Comparison of ENCODE assay signal across 12 cellular contexts in the genomic region with DNA sequence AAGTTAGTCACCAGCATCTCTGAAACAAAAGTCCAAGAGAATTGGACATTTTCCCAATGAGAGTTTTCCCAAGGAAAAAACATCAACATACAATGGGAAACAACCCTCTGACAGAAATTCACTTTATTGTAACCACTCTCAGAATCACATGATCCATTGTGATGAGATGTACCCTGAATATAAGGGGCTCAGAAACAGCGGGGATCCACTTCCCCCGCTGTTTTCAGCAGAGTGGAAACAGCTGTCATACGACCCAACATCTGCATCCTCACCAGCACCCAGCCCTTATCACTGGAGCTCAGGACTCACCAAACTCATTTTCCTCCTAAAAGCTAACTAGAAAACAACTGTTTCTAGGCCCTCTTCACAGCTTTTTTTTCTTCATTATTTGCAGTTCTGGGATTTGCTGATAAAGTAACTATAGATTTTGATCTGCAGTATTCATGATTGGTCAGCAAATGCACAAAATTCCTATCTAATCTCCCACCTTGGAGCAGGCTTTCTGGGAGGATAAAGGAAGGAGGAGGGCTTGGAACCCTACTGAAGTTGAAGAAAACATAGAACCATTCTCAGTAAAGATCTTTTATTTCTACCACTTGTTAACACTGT. TPM values are rescaled to one million over a fixed set of nuclear protein-coding genes. Genes with fewer than 3 reads are reported as not detected.
DNase-seq lines count a peak whose midpoint lies in the region; ATAC-seq and TF ChIP-seq lines count a peak whose summit lies in the region.
"Had no signal": no experiment of that assay in that cellular context is flagged by ENCODE, and none has a peak within 500 bp of the region (broad histone marks: within the 10 kb centered on the region; RNA-seq: fewer than 3 reads in every experiment).

No MANE protein-coding gene starts in this region.

- H3K4me3 Mint-ChIP-seq in HFFc6 (no peak overlapping the region), MCF 10A (ENCODE audit: unreplicated experiment) (no peak overlapping the region), neural progenitor cell (no peak overlapping the region)
- H3K4me3 Mint-ChIP-seq: central memory CD8-positive, alpha-beta T cell; naive B cell; stimulated activated effector memory CD8-positive, alpha-beta T cell treated with anti-CD3 and anti-CD28 coated beads, Interleukin-12 subunit alpha, Interleukin-12 subunit beta, amount 100 ng/mL, for 72 hours had no signal

- H3F3A ChIP-seq in neural progenitor cell (ENCODE audit: low read depth) = peaks cover 13% of the 10 kb centered on the region

- no peak overlapping the region for H3K4me3 ChIP-seq in right atrium auricular region
- no peak overlapping the region for H3K4me3 ChIP-seq in skeletal muscle tissue (ENCODE audit: low read length in 3 of 3)
- H3K4me3 ChIP-seq in neural progenitor cell = no peak overlapping the region

- TF ChIP-seq CTCF in HFFc6 (IDR thresholded peaks at IDR 0.05) (no peak), MCF 10A (IDR thresholded peaks at IDR 0.05; ENCODE audit: unreplicated experiment) (no peak), right atrium auricular region (IDR thresholded peaks at IDR 0.05) (no peak), foreskin keratinocyte (conservative IDR thresholded peaks at IDR 0.05) (no peak), neural progenitor cell (IDR thresholded peaks at IDR 0.05) (no peak)

- BruUV-seq in MCF 10A (replicated peaks; lab: Mats Ljungman, UMichigan) = no TSS peak

- peaks cover 66% of the 10 kb centered on the region for H4K20me1 ChIP-seq in neural progenitor cell (ENCODE audit: low read depth)

- H3K27ac Mint-ChIP-seq in HFFc6 (peak overlapping the region; percentile 62), MCF 10A (ENCODE audit: low read depth, unreplicated experiment) (peak overlapping the region; percentile 89), neural progenitor cell (no peak overlapping the region)
- H3K27ac Mint-ChIP-seq: stimulated activated effector memory CD8-positive, alpha-beta T cell treated with anti-CD3 and anti-CD28 coated beads, Interleukin-12 subunit alpha, Interleukin-12 subunit beta, amount 100 ng/mL, for 72 hours had no signal

- DNase-seq in HFFc6 = no peak
- no peak for DNase-seq in MCF 10A (ENCODE audit: unreplicated experiment)
- no peak for DNase-seq in right atrium auricular region (ENCODE audit: low spot score)
- no peak for DNase-seq in foreskin keratinocyte
- no peak for DNase-seq in DMS79 treated with DMSO at 0.1 percent for 48 hours (lab: John Stamatoyannopoulos, UW)
- DNase-seq in neural progenitor cell (ENCODE audit: low spot score) = no peak
- DNase-seq: naive B cell, NCI-H2227 treated with DMSO at 0.1 percent for 48 hours had no signal

- peak overlapping the region; percentile 82 to 91 for H3K27ac ChIP-seq in right atrium auricular region
- peak overlapping the region; percentile 73 for H3K27ac ChIP-seq in skeletal muscle tissue (ENCODE audit: low read depth, low read length)
- H3K27ac ChIP-seq in foreskin keratinocyte = no peak overlapping the region
- H3K27ac ChIP-seq in neural progenitor cell = no peak overlapping the region

- intact Hi-C loops in MCF 10A (cut with micrococcal nuclease) = no loop called here

- H3K79me2 ChIP-seq in neural progenitor cell (ENCODE audit: low read depth) = peaks cover 98% of the 10 kb centered on the region

- POLR2A ChIA-PET in MCF 10A (lab: Yijun Ruan, JAX) = interaction anchor here (0.8 to 11.5 kb wide), 5 partner anchors 8 to 96 kb away, joined by 3 to 179 read pairs (median 3); a partner anchor contains a TSS

- H3K4me1 Mint-ChIP-seq in HFFc6 (ENCODE audit: low read depth) (peaks cover 99% of the 10 kb centered on the region), MCF 10A (ENCODE audit: insufficient read depth, unreplicated experiment) (peaks cover 48% of the 10 kb centered on the region), neural progenitor cell (peaks cover 75% of the 10 kb centered on the region)

- H3K36me3 Mint-ChIP-seq in HFFc6 (ENCODE audit: low read depth) = peaks cover 76% of the 10 kb centered on the region
- H3K36me3 Mint-ChIP-seq in MCF 10A (ENCODE audit: insufficient read depth, unreplicated experiment) = peaks cover 52% of the 10 kb centered on the region
- peaks cover 36% of the 10 kb centered on the region for H3K36me3 Mint-ChIP-seq in neural progenitor cell

- H3K4me2 ChIP-seq in neural progenitor cell = no peak overlapping the region

- CTCF ChIA-PET in MCF 10A (lab: Yijun Ruan, JAX) = interaction anchor here (1.0 kb wide), 1 partner anchor 22 kb away, joined by 4 read pairs; no protein-coding TSS in a partner anchor

- H3K9ac ChIP-seq in skeletal muscle tissue (ENCODE audit: low read depth in 1 of 3, low read length in 3 of 3) (no peak overlapping the region), neural progenitor cell (no peak overlapping the region)

- no peaks in the 10 kb centered on the region for H3K27me3 ChIP-seq in right atrium auricular region
- no peaks in the 10 kb centered on the region for H3K27me3 ChIP-seq in skeletal muscle tissue (ENCODE audit: control insufficient read depth in 3 of 3, insufficient read depth in 3 of 3, low read length in 3 of 3)
- H3K27me3 ChIP-seq in foreskin keratinocyte = no peaks in the 10 kb centered on the region
- H3K27me3 ChIP-seq in neural progenitor cell = no peaks in the 10 kb centered on the region

- H2AFZ ChIP-seq in neural progenitor cell (replicated peaks) = no peak overlapping the region

- H3K9me3 ChIP-seq in right atrium auricular region (no peaks in the 10 kb centered on the region), skeletal muscle tissue (ENCODE audit: control insufficient read depth in 3 of 3, low read length in 3 of 3) (no peaks in the 10 kb centered on the region), neural progenitor cell (ENCODE audit: low read depth) (no peaks in the 10 kb centered on the region)

- H3K27me3 Mint-ChIP-seq in HFFc6 (ENCODE audit: insufficient read depth) = no peaks in the 10 kb centered on the region
- H3K27me3 Mint-ChIP-seq in MCF 10A (ENCODE audit: insufficient read depth, unreplicated experiment) = no peaks in the 10 kb centered on the region
- peaks cover 4% of the 10 kb centered on the region for H3K27me3 Mint-ChIP-seq in neural progenitor cell (ENCODE audit: insufficient read depth, low read depth)
- H3K27me3 Mint-ChIP-seq: central memory CD8-positive, alpha-beta T cell; naive B cell had no signal

- H3K36me3 ChIP-seq in right atrium auricular region (peaks cover 31% of the 10 kb centered on the region), skeletal muscle tissue (ENCODE audit: control insufficient read depth in 3 of 3, insufficient read depth in 3 of 3, low read length in 3 of 3) (peaks cover 0 to 20% (median 4%) of the 10 kb centered on the region in 3 donors), neural progenitor cell (peaks cover 16% of the 10 kb centered on the region)

- peaks cover 0 to 75% of the 10 kb centered on the region in 2 donors for H3K4me1 ChIP-seq in right atrium auricular region
- H3K4me1 ChIP-seq in skeletal muscle tissue (ENCODE audit: control insufficient read depth in 3 of 3, insufficient read depth in 3 of 3, low read length in 3 of 3) = peaks cover 49 to 62% (median 55%) of the 10 kb centered on the region in 3 donors
- H3K4me1 ChIP-seq in foreskin keratinocyte = peaks cover 45% of the 10 kb centered on the region
- peaks cover 31% of the 10 kb centered on the region for H3K4me1 ChIP-seq in neural progenitor cell

- no peak for ATAC-seq in HG03460 (IDR thresholded peaks at IDR 0.05; ENCODE audit: unreplicated experiment)
- no peak for ATAC-seq in foreskin keratinocyte
- ATAC-seq: stimulated activated effector memory CD8-positive, alpha-beta T cell treated with anti-CD3 and anti-CD28 coated beads, Interleukin-12 subunit alpha, Interleukin-12 subunit beta, amount 100 ng/mL, for 72 hours had no signal

- H3K9me3 Mint-ChIP-seq in HFFc6 (peaks cover 2% of the 10 kb centered on the region; the same call in 1 of the 2 replicates), MCF 10A (ENCODE audit: unreplicated experiment) (no peaks in the 10 kb centered on the region), neural progenitor cell (no peaks in the 10 kb centered on the region)
- H3K9me3 Mint-ChIP-seq: central memory CD8-positive, alpha-beta T cell; naive B cell; stimulated activated effector memory CD8-positive, alpha-beta T cell treated with anti-CD3 and anti-CD28 coated beads, Interleukin-12 subunit alpha, Interleukin-12 subunit beta, amount 100 ng/mL, for 72 hours had no signal

RNA-seq across cellular contexts. Expression of a gene that starts 31.3 kb away (rescaled TPM):
- total RNA-seq in HFFc6 (2021; fragmentation: NEBNext Ultra II Directional; extraction: Animal tissue kit (Norgen Biotek cat#: 25700)) = 100 to 1,000 TPM; 541 to 709 (median 649) TPM
- 130 and 141 TPM in 2 replicates for total RNA-seq in MCF 10A (2022)
- 10 to 100 TPM; 59.6 to 70.7 TPM for total RNA-seq in right atrium auricular region
- 154 TPM for total RNA-seq in skeletal muscle tissue
- total RNA-seq in foreskin keratinocyte = 150 and 182 TPM in 2 replicates
- polyA plus RNA-seq in foreskin keratinocyte = 54.3 and 72.1 TPM in 2 replicates
- total RNA-seq in neural progenitor cell (ENCODE audit: low replicate concordance) = 116 and 128 TPM in 2 replicates

Comparison
In these comparisons a context has a peak if more than half of its experiments do, and no peak if none do; other contexts are left out.
1. H3K27ac ChIP-seq: peak in right atrium auricular region (2 of 2) and skeletal muscle tissue (single experiment); none in foreskin keratinocyte (single experiment) and neural progenitor cell (single experiment).